In the genomic region with DNA sequence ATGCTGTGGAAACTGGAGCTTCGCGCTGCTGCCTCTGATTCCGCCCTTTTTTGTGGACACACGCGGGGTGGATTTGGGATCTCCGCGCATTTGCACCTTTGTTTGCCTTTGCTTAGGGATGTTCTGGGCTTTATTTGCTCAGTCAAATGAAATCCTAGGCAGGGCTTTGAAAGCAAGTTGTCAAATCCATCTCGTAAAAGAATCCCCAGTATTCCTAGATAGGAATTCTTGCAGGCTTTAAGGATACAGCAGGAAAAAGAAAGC, we compare ENCODE assay signal across 8 cellular contexts. TPM values are rescaled to one million over a fixed set of nuclear protein-coding genes. Genes with fewer than 3 reads are reported as not detected.
A peak's percentile ranks its signal among the peaks of the same experiment; 100 is the strongest.
DNase-seq lines count a peak whose midpoint lies in the region; ATAC-seq lines count a peak whose summit lies in the region.

No MANE protein-coding gene starts in this region.

- H3K27me3 ChIP-seq in layer of hippocampus (ENCODE audit: control insufficient read depth, insufficient read depth, low read length): no peaks in the 10 kb centered on the region

- H3K27ac Mint-ChIP-seq in T-helper 2 cell treated with Interferon-gamma antibody and Interleukin-4, amounts not matched to agents 5 μg/mL and 100 μg/mL, for 36 hours: peak overlapping the region; percentile 99
- H3K27ac Mint-ChIP-seq in activated naive CD8-positive, alpha-beta T cell treated with anti-CD3 and anti-CD28 coated beads, Interleukin-2, amount 50 U/mL, for 24 hours: peak overlapping the region; percentile 99

- peak overlapping the region; percentile 98 for H3K27ac ChIP-seq in layer of hippocampus (ENCODE audit: low read depth, low read length)
- H3K27ac ChIP-seq in temporal lobe (ENCODE audit: low read depth, low read length): peak overlapping the region; percentile 94

- no peak for ATAC-seq in activated naive CD8-positive, alpha-beta T cell treated with anti-CD3 and anti-CD28 coated beads, Interleukin-2, amount 50 U/mL, for 24 hours
- ATAC-seq in HG03139 (IDR thresholded peaks at IDR 0.05; ENCODE audit: unreplicated experiment): no peak
- no peak for ATAC-seq in HG03469 (IDR thresholded peaks at IDR 0.05; ENCODE audit: unreplicated experiment)

- H3K27me3 Mint-ChIP-seq in T-helper 2 cell treated with Interferon-gamma antibody and Interleukin-4, amounts not matched to agents 5 μg/mL and 100 μg/mL, for 36 hours (ENCODE audit: low read depth): no peaks in the 10 kb centered on the region
- H3K27me3 Mint-ChIP-seq in activated naive CD8-positive, alpha-beta T cell treated with anti-CD3 and anti-CD28 coated beads, Interleukin-2, amount 50 U/mL, for 24 hours: no peaks in the 10 kb centered on the region

- H3K4me3 Mint-ChIP-seq in T-helper 2 cell treated with Interferon-gamma antibody and Interleukin-4, amounts not matched to agents 5 μg/mL and 100 μg/mL, for 36 hours: peak overlapping the region; percentile 95
- H3K4me3 Mint-ChIP-seq in activated naive CD8-positive, alpha-beta T cell treated with anti-CD3 and anti-CD28 coated beads, Interleukin-2, amount 50 U/mL, for 24 hours: peak overlapping the region; percentile 93

- no peaks in the 10 kb centered on the region for H3K9me3 Mint-ChIP-seq in T-helper 2 cell treated with Interferon-gamma antibody and Interleukin-4, amounts not matched to agents 5 μg/mL and 100 μg/mL, for 36 hours
- H3K9me3 Mint-ChIP-seq in activated naive CD8-positive, alpha-beta T cell treated with anti-CD3 and anti-CD28 coated beads, Interleukin-2, amount 50 U/mL, for 24 hours: no peaks in the 10 kb centered on the region

- H3K4me1 Mint-ChIP-seq in T-helper 2 cell treated with Interferon-gamma antibody and Interleukin-4, amounts not matched to agents 5 μg/mL and 100 μg/mL, for 36 hours (ENCODE audit: low read depth): peaks cover 40% of the 10 kb centered on the region
- peaks cover 49% of the 10 kb centered on the region for H3K4me1 Mint-ChIP-seq in activated naive CD8-positive, alpha-beta T cell treated with anti-CD3 and anti-CD28 coated beads, Interleukin-2, amount 50 U/mL, for 24 hours

- H3K36me3 Mint-ChIP-seq in T-helper 2 cell treated with Interferon-gamma antibody and Interleukin-4, amounts not matched to agents 5 μg/mL and 100 μg/mL, for 36 hours (ENCODE audit: low read depth): peaks cover 14% of the 10 kb centered on the region
- H3K36me3 Mint-ChIP-seq in activated naive CD8-positive, alpha-beta T cell treated with anti-CD3 and anti-CD28 coated beads, Interleukin-2, amount 50 U/mL, for 24 hours (ENCODE audit: low read depth): peaks cover 8% of the 10 kb centered on the region

- no peak for DNase-seq in T-helper 2 cell treated with Interferon-gamma antibody and Interleukin-4, amounts not matched to agents 5 μg/mL and 100 μg/mL, for 36 hours (ENCODE audit: low spot score)
- DNase-seq in T-helper 2 cell (no peak), DMS79 treated with DMSO at 0.1 percent for 48 hours (lab: John Stamatoyannopoulos, UW) (no peak)
- no peak for DNase-seq in activated naive CD8-positive, alpha-beta T cell treated with anti-CD3 and anti-CD28 coated beads, Interleukin-2, amount 50 U/mL, for 24 hours

RNA-seq across cellular contexts. Expression of gene CEP57L1, which starts 0.4 kb away (rescaled TPM):
- total RNA-seq in temporal lobe: 52.9 TPM

RNA-seq across cellular contexts. Expression of gene SESN1, which starts 1.1 kb away (rescaled TPM):
- total RNA-seq in temporal lobe: 29.5 TPM
